ENCODE assay signal across 8 cellular contexts in the genomic region with DNA sequence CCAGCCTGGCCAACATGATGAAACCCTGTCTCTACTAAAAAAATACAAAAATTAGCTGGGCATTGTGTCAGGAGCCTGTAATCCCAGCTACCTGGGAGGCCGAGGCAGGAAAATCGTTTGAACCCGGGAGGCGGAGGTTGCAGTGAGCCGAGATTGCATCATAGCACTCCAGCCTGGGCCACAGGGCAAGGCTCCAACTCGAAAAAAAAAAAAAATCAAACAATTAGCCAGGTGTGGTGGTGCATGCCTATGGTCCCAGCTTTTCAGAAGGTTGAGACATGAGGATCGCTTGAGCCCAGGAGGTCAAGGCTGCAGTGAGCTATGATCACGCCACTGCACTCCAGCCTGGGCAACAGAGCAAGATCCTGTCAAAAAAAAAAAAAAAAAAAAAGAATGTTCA.
DNase-seq lines count a peak whose midpoint lies in the region; ATAC-seq, FAIRE-seq and TF ChIP-seq lines count a peak whose summit lies in the region.
"Not testable (repeated sequence)": the region's sequence is repeated elsewhere in the genome, so short reads cannot be mapped to it uniquely, and the experiment has no call there.

No MANE protein-coding gene starts in this region.

- intact Hi-C loops in body of pancreas (cut with DNase I); right lobe of liver (cut with DNase I): not testable (repeated sequence)

- DNase-seq in A549 (ENCODE audit: low read depth in 1 of 2, low spot score in 1 of 2) = not testable (repeated sequence)
- DNase-seq in NCI-H2029 treated with DMSO at 0.1 percent for 48 hours (lab: John Stamatoyannopoulos, UW) (peak; percentile 5), NCI-H774 (lab: John Stamatoyannopoulos, UW) (peak; percentile 9), body of pancreas (peak; percentile 33 to 58 (median 50)), left lobe of liver (ENCODE audit: low spot score) (peak; percentile 78), right lobe of liver (peak; percentile 48 to 76 (median 74)), small intestine (peak; percentile 22)

- not testable (repeated sequence) for FAIRE-seq in A549 (lab: Jason Lieb, UNC); small intestine (lab: Jason Lieb, UNC)

- not testable (repeated sequence) for H3K4me3 ChIP-seq in A549; body of pancreas; right lobe of liver; small intestine (ENCODE audit: low read depth in 1 of 2, low read length in 2 of 2)

- TF ChIP-seq EP300 in A549 (IDR thresholded peaks at IDR 0.05); Ishikawa (IDR thresholded peaks at IDR 0.05; ENCODE audit: borderline replicate concordance): not testable (repeated sequence)

- not testable (repeated sequence) for TF ChIP-seq CTCF in A549 (IDR thresholded peaks at IDR 0.05); body of pancreas (IDR thresholded peaks at IDR 0.05); right lobe of liver (IDR thresholded peaks at IDR 0.05)

- not testable (repeated sequence) for ATAC-seq in A549
- ATAC-seq in body of pancreas (peak; percentile 78), left lobe of liver (peak; percentile 72), right lobe of liver (peak; percentile 61 to 83 (median 74))

- CTCF ChIA-PET in A549 (lab: Yijun Ruan, JAX) = interaction anchor here (0.6 to 1.3 kb wide), 3 partner anchors 15 to 197 kb away, joined by 3 read pairs; no protein-coding TSS in a partner anchor

- WGBS in A549 (ENCODE audit: missing lambda C conversion rate) = 23% methylated on average over 8 of the region's 8 CpGs
- 13 to 23% methylated on average over 8 of the region's 8 CpGs for WGBS in body of pancreas, 2 donors
- 21% methylated on average over 8 of the region's 8 CpGs for WGBS in right lobe of liver (ENCODE audit: insufficient coverage, low coverage, low lambda C conversion rate, missing lambda C conversion rate)
- 17 to 49% (median 27%) methylated on average over 8 of the region's 8 CpGs for WGBS in small intestine, 3 donors

- not testable (repeated sequence) for H3K36me3 ChIP-seq in body of pancreas (replicated peaks in 1 of 2; ENCODE audit: insufficient read depth in 1 of 2, low read depth in 2 of 2); right lobe of liver; small intestine (ENCODE audit: control insufficient read depth in 2 of 2, insufficient read depth in 2 of 2, low read length in 2 of 2)

- H3K4me2 ChIP-seq in A549 = peak overlapping the region; percentile 30; the same call in 2 of the 3 replicates

- not testable (repeated sequence) for TF ChIP-seq RAD21 in A549 (conservative IDR thresholded peaks at IDR 0.05 in 1 of 2, IDR thresholded peaks at IDR 0.05 in 1 of 2); Ishikawa (IDR thresholded peaks at IDR 0.05; ENCODE audit: low read depth)

- POLR2A ChIA-PET in A549 (lab: Yijun Ruan, JAX) = not testable (repeated sequence)

- H3K27me3 ChIP-seq in body of pancreas; right lobe of liver; small intestine (ENCODE audit: control insufficient read depth in 2 of 2, insufficient read depth in 2 of 2, low read length in 2 of 2): not testable (repeated sequence)

- H3K9me3 ChIP-seq in A549 = peaks cover 12% of the 10 kb centered on the region
- H3K9me3 ChIP-seq in body of pancreas; right lobe of liver; small intestine (ENCODE audit: control insufficient read depth, low read depth): not testable (repeated sequence)

- H3K27ac ChIP-seq in A549 (peak overlapping the region in 1 of 2 experiments; percentile 48; a peak in 1 of 6 replicates), body of pancreas (peak overlapping the region in 3 of 4 donors; percentile 37 to 63 (median 54)), right lobe of liver (peak overlapping the region in 1 of 3 donors; percentile 53)
- not testable (repeated sequence) for H3K27ac ChIP-seq in small intestine (ENCODE audit: low read depth in 1 of 2, low read length in 1 of 2)

- TF ChIP-seq POLR2A in A549 (IDR thresholded peaks at IDR 0.05; ENCODE audit: low read length); body of pancreas (IDR thresholded peaks at IDR 0.05); right lobe of liver (IDR thresholded peaks at IDR 0.05): not testable (repeated sequence)

- not testable (repeated sequence) for H3K4me1 ChIP-seq in A549; body of pancreas; right lobe of liver; small intestine (ENCODE audit: control insufficient read depth in 2 of 2, insufficient read depth in 1 of 2, low read depth in 1 of 2, low read length in 1 of 2)

TF ChIP-seq in A549, 52 proteins besides CTCF, POLR2A, EP300 and RAD21:
- TF ChIP-seq CEBPB (IDR thresholded peaks at IDR 0.05) = peak; percentile 36 to 58; a peak in 3 of 4 replicates
TF ChIP-seq in A549: peak in this region for 1; not testable (repeated sequence) for 51.

TF ChIP-seq in Ishikawa, 13 proteins besides CTCF, POLR2A, EP300 and RAD21:
- TF ChIP-seq CEBPB (IDR thresholded peaks at IDR 0.05) = peak; percentile 87
